Comparison of ENCODE assay signal across 3 cellular contexts in genomic region chr2:20674974-20675679, GRCh38.
TF ChIP-seq lines count a peak whose summit lies in the region.

No MANE protein-coding gene starts in this region.

TF ChIP-seq in IMR-90, 13 proteins besides CTCF, POLR2A, EP300 and RAD21:
- peak; percentile 50; the same call in 1 of the 2 replicates for TF ChIP-seq FOS (IDR thresholded peaks at IDR 0.05; ENCODE audit: low read depth, low read length)
- TF ChIP-seq MAFK (IDR thresholded peaks at IDR 0.05; ENCODE audit: low read depth, low read length), result no peak
- no peak for TF ChIP-seq RFX5 (IDR thresholded peaks at IDR 0.05; ENCODE audit: low read depth, low read length)
- TF ChIP-seq MAZ (IDR thresholded peaks at IDR 0.05; ENCODE audit: borderline replicate concordance, low read depth, low read length), result peak; percentile 19; the same call in 1 of the 2 replicates
- TF ChIP-seq MXI1 (IDR thresholded peaks at IDR 0.05; ENCODE audit: borderline replicate concordance, low read depth, low read length), result no peak
- TF ChIP-seq CEBPB (IDR thresholded peaks at IDR 0.05; ENCODE audit: low read depth, low read length), result no peak
- TF ChIP-seq SMC3 (IDR thresholded peaks at IDR 0.05; ENCODE audit: low read depth, low read length), result 0 out of 2 replicates have a peak, but pooled peaks have one; percentile 9

TF ChIP-seq in H1, 55 proteins besides CTCF, POLR2A, EP300 and RAD21:
- no peak for TF ChIP-seq KDM5A (IDR thresholded peaks at IDR 0.05; ENCODE audit: low read length)
- no peak for TF ChIP-seq SP4 (IDR thresholded peaks at IDR 0.05; ENCODE audit: low read length)
- TF ChIP-seq CHD2 (IDR thresholded peaks at IDR 0.05; ENCODE audit: low read length), result no peak
- no peak for TF ChIP-seq SP2 (IDR thresholded peaks at IDR 0.05; ENCODE audit: low read length)
- no peak for TF ChIP-seq CBX8 (IDR thresholded peaks at IDR 0.05; ENCODE audit: borderline replicate concordance, low read depth, low read length)
- no peak for TF ChIP-seq KDM4A (IDR thresholded peaks at IDR 0.05; ENCODE audit: low read depth, low read length, severe bottlenecking)
- no peak for TF ChIP-seq SAP30 (IDR thresholded peaks at IDR 0.05; ENCODE audit: insufficient read depth, insufficient replicate concordance, low read length)
- no peak for TF ChIP-seq TAF7 (optimal IDR thresholded peaks at IDR 0.05; ENCODE audit: borderline replicate concordance, low read depth, low read length)
- no peak for TF ChIP-seq HDAC2 (IDR thresholded peaks at IDR 0.05; ENCODE audit: borderline replicate concordance in 1 of 2, low read depth in 2 of 2, low read length in 2 of 2)
- no peak for TF ChIP-seq NANOG (IDR thresholded peaks at IDR 0.05; ENCODE audit: insufficient read depth, low read depth, low read length, poor library complexity, severe bottlenecking)
- no peak for TF ChIP-seq ATF2 (IDR thresholded peaks at IDR 0.05; ENCODE audit: low read length)
- TF ChIP-seq MAFK (IDR thresholded peaks at IDR 0.05; ENCODE audit: low read depth, low read length), result no peak

TF ChIP-seq in liver, 16 proteins besides CTCF, POLR2A, EP300 and RAD21:
- TF ChIP-seq HNF4A (conservative IDR thresholded peaks at IDR 0.05) (no peak), EGR1 (IDR thresholded peaks at IDR 0.05; ENCODE audit: low read depth in 2 of 2) (no peak), NR2F2 (IDR thresholded peaks at IDR 0.05) (peak; percentile 58), GABPA (IDR thresholded peaks at IDR 0.05 in 1 of 2, conservative IDR thresholded peaks at IDR 0.05 in 1 of 2) (no peak), FOXA1 (IDR thresholded peaks at IDR 0.05) (no peak), SP1 (IDR thresholded peaks at IDR 0.05) (peak; percentile 12), HNF4G (IDR thresholded peaks at IDR 0.05) (no peak), TAF1 (conservative IDR thresholded peaks at IDR 0.05) (no peak), YY1 (IDR thresholded peaks at IDR 0.05) (no peak), ATF3 (IDR thresholded peaks at IDR 0.05) (no peak), REST (IDR thresholded peaks at IDR 0.05) (no peak), JUND (IDR thresholded peaks at IDR 0.05) (no peak)
